Comparison of ENCODE assay signal across 8 cellular contexts in the genomic region with DNA sequence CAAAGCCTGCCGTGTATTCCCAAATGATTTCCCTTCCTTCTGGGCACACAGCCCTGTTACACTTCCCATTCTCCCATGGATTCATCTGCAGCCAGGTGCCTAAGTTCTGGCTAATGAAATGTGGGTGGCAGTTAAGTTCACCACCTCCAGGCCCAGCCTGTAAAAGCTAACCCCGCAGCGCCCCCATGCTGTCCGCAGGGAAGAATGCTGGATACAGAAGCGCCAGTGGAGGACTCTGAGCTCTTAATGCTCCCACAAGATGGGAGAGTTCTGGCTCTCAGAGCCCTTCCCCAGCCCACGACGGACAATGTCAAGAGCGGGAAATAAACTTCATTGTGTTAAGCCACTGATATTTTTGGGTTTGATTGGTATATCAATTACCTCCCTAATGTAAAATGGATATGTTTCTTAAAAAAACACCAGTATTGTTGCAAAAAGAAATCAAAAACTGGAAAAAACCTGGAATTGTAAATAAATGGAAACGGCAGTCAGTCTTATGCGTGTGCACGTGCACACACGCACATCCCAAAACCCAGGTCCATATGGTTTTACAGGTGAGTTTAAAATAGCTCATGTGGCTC. TPM values are rescaled to one million over a fixed set of nuclear protein-coding genes. Genes with fewer than 3 reads are reported as not detected.
DNase-seq lines count a peak whose midpoint lies in the region; ATAC-seq and TF ChIP-seq lines count a peak whose summit lies in the region.

No MANE protein-coding gene starts in this region.

- H3K4me1 Mint-ChIP-seq in activated CD8-positive, alpha-beta T cell treated with anti-CD3 and anti-CD28 coated beads for 36 hours (ENCODE audit: low read depth), result no peaks in the 10 kb centered on the region

- no peak overlapping the region for H2AFZ ChIP-seq in GM23248
- H2AFZ ChIP-seq in hepatocyte, result no peak overlapping the region

- H3K9me3 ChIP-seq in GM23248 (ENCODE audit: low read depth) (peaks cover 5% of the 10 kb centered on the region), hepatocyte (ENCODE audit: low read depth) (no peaks in the 10 kb centered on the region), thyroid gland (no peaks in the 10 kb centered on the region)

- ATAC-seq in activated CD8-positive, alpha-beta T cell treated with anti-CD3 and anti-CD28 coated beads for 36 hours, result no peak
- ATAC-seq in HG03460 (IDR thresholded peaks at IDR 0.05; ENCODE audit: unreplicated experiment), result no peak

- peak; percentile 69 for TF ChIP-seq CTCF in activated CD8-positive, alpha-beta T cell treated with anti-CD3 and anti-CD28 coated beads for 36 hours (IDR thresholded peaks at IDR 0.05)
- TF ChIP-seq CTCF in hepatocyte (IDR thresholded peaks at IDR 0.05; ENCODE audit: poor library complexity), result peak; percentile 60
- TF ChIP-seq CTCF in thyroid gland (IDR thresholded peaks at IDR 0.05), result peak in 5 of 6 experiments; percentile 10 to 52 (median 39)

- in situ Hi-C loops in GM23248 (cut with MboI), result no loop called here

- H3K9me2 ChIP-seq in GM23248 (ENCODE audit: insufficient read depth) (no peaks in the 10 kb centered on the region), hepatocyte (replicated peaks; ENCODE audit: insufficient read depth) (no peaks in the 10 kb centered on the region)

- H3K27ac Mint-ChIP-seq in activated CD8-positive, alpha-beta T cell treated with anti-CD3 and anti-CD28 coated beads for 36 hours, result no peak overlapping the region

- CTCF ChIA-PET in activated CD8-positive, alpha-beta T cell treated with anti-CD3 and anti-CD28 coated beads for 36 hours (lab: Charles Lee), result interaction anchor here (0.7 to 2.6 kb wide), 14 partner anchors 8 to 577 kb away, joined by 3 to 12 read pairs (median 4); a partner anchor contains a TSS

- H3K27me3 ChIP-seq in GM23248 (replicated peaks; ENCODE audit: insufficient read depth) (no peaks in the 10 kb centered on the region), hepatocyte (no peaks in the 10 kb centered on the region), thyroid gland (no peaks in the 10 kb centered on the region)

- H3K27ac ChIP-seq in GM23248 (no peak overlapping the region), hepatocyte (no peak overlapping the region), thyroid gland (no peak overlapping the region)

- no peaks in the 10 kb centered on the region for H4K20me1 ChIP-seq in GM23248 (ENCODE audit: insufficient read depth)
- H4K20me1 ChIP-seq in hepatocyte (ENCODE audit: insufficient read depth, poor library complexity, severe bottlenecking), result no peaks in the 10 kb centered on the region

- peaks cover 2% of the 10 kb centered on the region for H3K27me3 Mint-ChIP-seq in activated CD8-positive, alpha-beta T cell treated with anti-CD3 and anti-CD28 coated beads for 36 hours

- POLR2A ChIA-PET in activated CD8-positive, alpha-beta T cell treated with anti-CD3 and anti-CD28 coated beads for 36 hours (lab: Charles Lee), result interaction anchor here (1.3 kb wide), 1 partner anchor 12 kb away, joined by 4 read pairs; no protein-coding TSS in a partner anchor

- H3K4me1 ChIP-seq in GM23248 (ENCODE audit: insufficient read depth) (no peaks in the 10 kb centered on the region), hepatocyte (ENCODE audit: insufficient read depth) (peaks cover 6% of the 10 kb centered on the region), thyroid gland (no peaks in the 10 kb centered on the region)

- H3K79me2 ChIP-seq in GM23248 (ENCODE audit: insufficient read depth) (no peaks in the 10 kb centered on the region), hepatocyte (no peaks in the 10 kb centered on the region)

- no peaks in the 10 kb centered on the region for H3K36me3 Mint-ChIP-seq in activated CD8-positive, alpha-beta T cell treated with anti-CD3 and anti-CD28 coated beads for 36 hours (ENCODE audit: low read depth)

- intact Hi-C loops in activated CD8-positive, alpha-beta T cell treated with anti-CD3 and anti-CD28 coated beads for 36 hours (cut with micrococcal nuclease), result no loop called here
- intact Hi-C loops in thyroid gland (cut with DNase I), result no loop called here

- no peak overlapping the region for H3K4me3 Mint-ChIP-seq in activated CD8-positive, alpha-beta T cell treated with anti-CD3 and anti-CD28 coated beads for 36 hours

- H3K36me3 ChIP-seq in GM23248 (ENCODE audit: low read depth) (no peaks in the 10 kb centered on the region), hepatocyte (replicated peaks; ENCODE audit: insufficient read depth, low read depth) (no peaks in the 10 kb centered on the region), thyroid gland (no peaks in the 10 kb centered on the region)

- no peak overlapping the region for H3K4me2 ChIP-seq in GM23248 (ENCODE audit: unreplicated experiment)
- H3K4me2 ChIP-seq in hepatocyte, result no peak overlapping the region

- H3K9me3 Mint-ChIP-seq in activated CD8-positive, alpha-beta T cell treated with anti-CD3 and anti-CD28 coated beads for 36 hours, result peaks cover 10% of the 10 kb centered on the region

- peak; percentile 25 for DNase-seq in NCI-H2196 (lab: John Stamatoyannopoulos, UW; ENCODE audit: unreplicated experiment)
- DNase-seq in NCI-H2196 treated with DMSO at 0.1 percent for 48 hours (lab: John Stamatoyannopoulos, UW; ENCODE audit: unreplicated experiment), result no peak
- DNase-seq in GM23248, result peak; percentile 71
- DNase-seq in NCI-H1436 treated with DMSO at 0.1 percent for 48 hours (lab: John Stamatoyannopoulos, UW), result peak; percentile 0
- peak; percentile 66 for DNase-seq in activated CD8-positive, alpha-beta T cell treated with anti-CD3 and anti-CD28 coated beads for 36 hours
- peak; percentile 82 for DNase-seq in hepatocyte (ENCODE audit: low spot score)
- peak; percentile 63 to 75 for DNase-seq in thyroid gland

- no peak for TF ChIP-seq POLR2A in thyroid gland (IDR thresholded peaks at IDR 0.05)

- H3F3A ChIP-seq in GM23248 (ENCODE audit: insufficient read depth), result no peaks in the 10 kb centered on the region

- H3K4me3 ChIP-seq in GM23248 (no peak overlapping the region), hepatocyte (no peak overlapping the region), thyroid gland (replicated peaks in 1 of 3) (no peak overlapping the region)

- H3K9ac ChIP-seq in GM23248, result no peak overlapping the region

- WGBS in GM23248 (ENCODE audit: low coverage in 1 of 2, low lambda C conversion rate in 2 of 2, missing lambda C conversion rate in 2 of 2), 2 experiments, result 35 to 39% methylated on average over 12 of the region's 12 CpGs
- WGBS in hepatocyte (ENCODE audit: low lambda C conversion rate, missing lambda C conversion rate), result 31% methylated on average over 12 of the region's 12 CpGs
- WGBS in thyroid gland, 2 donors, result 35 to 39% methylated on average over 12 of the region's 12 CpGs

RNA-seq across cellular contexts. Expression of a gene that starts 37.7 kb away (rescaled TPM):
- total RNA-seq in GM23248 (2014; rRNA removed; shearing (Covaris generic)), result not detected in 2 replicates
- polyA plus RNA-seq in GM23248 (2016; fragmentation: Nextera tagmentation; extraction: Ambion mirVana) (not detected in 2 replicates), hepatocyte (2.2 and 3.3 TPM in 2 replicates)
- total RNA-seq in activated CD8-positive, alpha-beta T cell treated with anti-CD3 and anti-CD28 coated beads for 36 hours, result not detected
- total RNA-seq in hepatocyte (2.6 and 2.9 TPM in 2 replicates), thyroid gland (10 to 100 TPM; 13.0 to 29.3 (median 17.4) TPM)
